In the genomic region with DNA sequence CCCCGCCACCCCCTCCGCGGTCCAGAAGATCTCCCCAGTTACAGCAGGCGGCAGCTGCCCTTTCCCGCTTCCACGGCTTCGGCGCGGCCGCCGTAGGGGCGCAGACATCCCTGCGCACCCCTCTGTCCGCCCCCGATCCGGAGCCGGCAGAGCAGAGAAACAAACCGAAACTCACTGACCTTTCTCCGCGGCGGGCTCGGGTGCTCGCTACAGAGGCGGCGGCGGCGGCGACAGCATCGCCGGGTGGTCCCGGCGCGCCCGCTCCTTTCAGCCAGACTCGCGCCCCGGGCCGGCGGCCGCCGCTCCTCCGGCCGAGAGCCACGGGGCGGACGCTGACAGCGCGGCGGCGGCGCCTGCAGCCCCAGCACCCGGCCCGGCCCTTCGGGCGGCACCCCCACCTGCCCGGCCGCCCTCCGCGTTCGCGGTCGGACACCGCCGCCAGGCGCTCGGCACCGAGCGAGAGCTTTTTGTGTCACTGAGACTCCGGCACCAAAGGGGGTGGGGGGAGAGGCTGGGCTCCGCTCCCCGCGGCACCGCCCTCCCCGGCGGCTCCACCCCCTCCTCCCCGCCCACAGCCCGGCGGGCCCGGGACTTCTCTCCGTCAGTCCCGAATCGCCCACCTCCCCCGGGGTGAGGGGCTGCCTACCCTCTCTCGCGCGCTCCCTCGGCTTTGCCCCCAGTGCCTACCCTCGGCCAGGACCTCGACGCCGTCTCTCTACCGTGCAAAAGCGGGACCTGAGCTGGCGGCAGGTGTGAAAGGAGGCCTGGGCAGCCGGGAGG, we compare ENCODE assay signal across 8 cellular contexts. TPM values are rescaled to one million over a fixed set of nuclear protein-coding genes. Genes with fewer than 3 reads are reported as not detected.
DNase-seq lines count a peak whose midpoint lies in the region; ATAC-seq and TF ChIP-seq lines count a peak whose summit lies in the region.

No MANE protein-coding gene starts in this region.

- H3K9me3 ChIP-seq in AG04450 (ENCODE audit: control insufficient read depth, insufficient read depth, low read length) = no peaks in the 10 kb centered on the region
- H3K9me3 ChIP-seq in mononuclear cell (ENCODE audit: low read depth, low read length) = no peaks in the 10 kb centered on the region

- H3K27ac ChIP-seq in AG04450 (ENCODE audit: low read depth, low read length) (peak overlapping the region; percentile 31), epithelial cell of prostate (peak overlapping the region; percentile 57)

- peak; percentile 24 for TF ChIP-seq CTCF in AG04450 (IDR thresholded peaks at IDR 0.05; ENCODE audit: low read depth, low read length)

- POLR2A ChIA-PET in AG04450 (lab: Yijun Ruan, JAX) = interaction anchor here (0.6 to 1.5 kb wide), 7 partner anchors 19 to 167 kb away, joined by 3 to 6 read pairs (median 4); no protein-coding TSS in a partner anchor

- peaks cover 17% of the 10 kb centered on the region for H3K4me1 ChIP-seq in mononuclear cell (ENCODE audit: insufficient read depth, low read length)

- CTCF ChIA-PET in AG04450 (lab: Charles Lee) = interaction anchor here (0.6 to 6.0 kb wide), 12 partner anchors 37 to 342 kb away, joined by 3 to 33 read pairs (median 5); no protein-coding TSS in a partner anchor

- no peaks in the 10 kb centered on the region for H3K27me3 ChIP-seq in AG04450 (ENCODE audit: control insufficient read depth, insufficient read depth, low read length)
- H3K27me3 ChIP-seq in mononuclear cell (ENCODE audit: insufficient read depth, low read length) = peaks cover 72% of the 10 kb centered on the region

- ATAC-seq in GM18868 (IDR thresholded peaks at IDR 0.05; ENCODE audit: unreplicated experiment) (peak; percentile 80), HG03108 (IDR thresholded peaks at IDR 0.05; ENCODE audit: unreplicated experiment) (peak; percentile 80)

- H3K4me3 ChIP-seq in AG04450 (ENCODE audit: low read depth, low read length) (peak overlapping the region; percentile 83), mononuclear cell (ENCODE audit: low read length) (peak overlapping the region; percentile 42)

- DNase-seq in AG04450 (ENCODE audit: low read depth, low spot score) (no peak), NCI-H510A treated with DMSO at 0.1 percent for 48 hours (lab: John Stamatoyannopoulos, UW) (peak; percentile 83), activated T-cell treated with anti-CD3 and anti-CD28 coated beads for 1 hour (ENCODE audit: low read depth) (peak; percentile 59), epithelial cell of prostate (ENCODE audit: low read depth, low spot score) (no peak)
- peak; percentile 36 to 43 for DNase-seq in stimulated activated CD8-positive, alpha-beta memory T cell treated with anti-CD3 and anti-CD28 coated beads, Interleukin-15, amount 100 ng/mL, for 48 hours (ENCODE audit: low read depth in 2 of 2)

RNA-seq across cellular contexts. Expression of gene RNF152, which starts 1.4 kb away (rescaled TPM):
- polyA plus RNA-seq in AG04450 (2011; rRNA removed) = 5.0 and 7.4 TPM in 2 replicates
- polyA minus RNA-seq in AG04450 (2011; rRNA and poly(A)+ RNA removed) = 38.8 and 50.1 TPM in 2 replicates
- total RNA-seq in mononuclear cell = 0.73 TPM

Comparison
In these comparisons a context has a peak if more than half of its experiments do, and no peak if none do; other contexts are left out.
1. DNase-seq: peak in NCI-H510A treated with DMSO at 0.1 percent for 48 hours (single experiment), activated T-cell treated with anti-CD3 and anti-CD28 coated beads for 1 hour (single experiment) and stimulated activated CD8-positive, alpha-beta memory T cell treated with anti-CD3 and anti-CD28 coated beads, Interleukin-15, amount 100 ng/mL, for 48 hours (2 of 2); none in AG04450 (single experiment) and epithelial cell of prostate (single experiment).